Comparison of ENCODE assay signal across 1 cellular context in the genomic region with DNA sequence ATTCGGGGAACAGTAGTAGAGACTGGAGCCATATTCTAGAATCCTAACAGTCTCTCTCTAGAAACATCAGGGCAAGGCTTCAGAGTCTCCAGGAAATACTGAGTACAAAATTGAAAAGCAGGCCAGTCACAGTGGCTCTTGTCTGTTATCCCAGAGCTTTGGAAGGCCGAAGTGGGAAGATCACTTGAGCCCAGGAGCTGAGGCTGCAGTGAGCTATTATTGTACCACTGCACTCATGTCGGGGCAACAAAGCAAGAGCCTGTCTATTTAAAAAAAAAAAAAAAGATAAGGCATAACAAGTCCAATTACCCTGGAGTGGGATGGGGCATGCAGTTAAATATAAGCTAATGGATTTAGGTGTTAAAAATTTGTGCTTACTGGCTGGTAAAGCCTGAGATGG.
TF ChIP-seq lines count a peak whose summit lies in the region.

No MANE protein-coding gene starts in this region.

TF ChIP-seq in WTC11, 78 proteins besides CTCF, POLR2A, EP300 and RAD21 (continued from another document):
- TF ChIP-seq, protein P1, sequence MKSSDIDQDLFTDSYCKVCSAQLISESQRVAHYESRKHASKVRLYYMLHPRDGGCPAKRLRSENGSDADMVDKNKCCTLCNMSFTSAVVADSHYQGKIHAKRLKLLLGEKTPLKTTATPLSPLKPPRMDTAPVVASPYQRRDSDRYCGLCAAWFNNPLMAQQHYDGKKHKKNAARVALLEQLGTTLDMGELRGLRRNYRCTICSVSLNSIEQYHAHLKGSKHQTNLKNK (CRISPR knock-in tag; IDR thresholded peaks at IDR 0.05): no peak
- TF ChIP-seq, protein P2, sequence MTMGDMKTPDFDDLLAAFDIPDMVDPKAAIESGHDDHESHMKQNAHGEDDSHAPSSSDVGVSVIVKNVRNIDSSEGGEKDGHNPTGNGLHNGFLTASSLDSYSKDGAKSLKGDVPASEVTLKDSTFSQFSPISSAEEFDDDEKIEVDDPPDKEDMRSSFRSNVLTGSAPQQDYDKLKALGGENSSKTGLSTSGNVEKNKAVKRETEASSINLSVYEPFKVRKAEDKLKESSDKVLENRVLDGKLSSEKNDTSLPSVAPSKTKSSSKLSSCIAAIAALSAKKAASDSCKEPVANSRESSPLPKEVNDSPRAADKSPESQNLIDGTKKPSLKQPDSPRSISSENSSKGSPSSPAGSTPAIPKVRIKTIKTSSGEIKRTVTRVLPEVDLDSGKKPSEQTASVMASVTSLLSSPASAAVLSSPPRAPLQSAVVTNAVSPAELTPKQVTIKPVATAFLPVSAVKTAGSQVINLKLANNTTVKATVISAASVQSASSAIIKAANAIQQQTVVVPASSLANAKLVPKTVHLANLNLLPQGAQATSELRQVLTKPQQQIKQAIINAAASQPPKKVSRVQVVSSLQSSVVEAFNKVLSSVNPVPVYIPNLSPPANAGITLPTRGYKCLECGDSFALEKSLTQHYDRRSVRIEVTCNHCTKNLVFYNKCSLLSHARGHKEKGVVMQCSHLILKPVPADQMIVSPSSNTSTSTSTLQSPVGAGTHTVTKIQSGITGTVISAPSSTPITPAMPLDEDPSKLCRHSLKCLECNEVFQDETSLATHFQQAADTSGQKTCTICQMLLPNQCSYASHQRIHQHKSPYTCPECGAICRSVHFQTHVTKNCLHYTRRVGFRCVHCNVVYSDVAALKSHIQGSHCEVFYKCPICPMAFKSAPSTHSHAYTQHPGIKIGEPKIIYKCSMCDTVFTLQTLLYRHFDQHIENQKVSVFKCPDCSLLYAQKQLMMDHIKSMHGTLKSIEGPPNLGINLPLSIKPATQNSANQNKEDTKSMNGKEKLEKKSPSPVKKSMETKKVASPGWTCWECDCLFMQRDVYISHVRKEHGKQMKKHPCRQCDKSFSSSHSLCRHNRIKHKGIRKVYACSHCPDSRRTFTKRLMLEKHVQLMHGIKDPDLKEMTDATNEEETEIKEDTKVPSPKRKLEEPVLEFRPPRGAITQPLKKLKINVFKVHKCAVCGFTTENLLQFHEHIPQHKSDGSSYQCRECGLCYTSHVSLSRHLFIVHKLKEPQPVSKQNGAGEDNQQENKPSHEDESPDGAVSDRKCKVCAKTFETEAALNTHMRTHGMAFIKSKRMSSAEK (CRISPR knock-in tag; IDR thresholded peaks at IDR 0.05; ENCODE audit: borderline replicate concordance): no peak
- no peak for TF ChIP-seq TEAD1 (CRISPR knock-in tag; IDR thresholded peaks at IDR 0.05)
TF ChIP-seq in WTC11: peak in this region for 0.
